8 cellular contexts compared by ENCODE assay signal in genomic region chr10:72224191-72224590, GRCh38. TPM values are rescaled to one million over a fixed set of nuclear protein-coding genes. Genes with fewer than 3 reads are reported as not detected.
DNase-seq lines count a peak whose midpoint lies in the region; ATAC-seq and TF ChIP-seq lines count a peak whose summit lies in the region.
"Not testable (repeated sequence)": the region's sequence is repeated elsewhere in the genome, so short reads cannot be mapped to it uniquely, and the experiment has no call there.

No MANE protein-coding gene starts in this region.

- TF ChIP-seq CTCF in DND-41 (IDR thresholded peaks at IDR 0.05; ENCODE audit: borderline replicate concordance, extremely low read depth, low read length, poor library complexity, severe bottlenecking); liver (IDR thresholded peaks at IDR 0.05; ENCODE audit: low read depth, low read length, missing input control); neural progenitor cell (IDR thresholded peaks at IDR 0.05); upper lobe of right lung (IDR thresholded peaks at IDR 0.05): not testable (repeated sequence)

- H4K20me1 ChIP-seq in DND-41 (ENCODE audit: insufficient read depth, low read length) = not testable (repeated sequence)
- H4K20me1 ChIP-seq in neural progenitor cell (ENCODE audit: low read depth) = peaks cover 29% of the 10 kb centered on the region

- intact Hi-C loops in activated CD4-positive, alpha-beta T cell treated with anti-CD3 and anti-CD28 coated beads for 36 hours (cut with DNase I, micrococcal nuclease) = loop anchor here (5.0 to 10.0 kb wide), 2 partner anchors 89 to 92 kb away; no protein-coding TSS in a partner anchor
- intact Hi-C loops in upper lobe of right lung (cut with DNase I) = loop anchor here (10.0 kb wide), 1 partner anchor 101 kb away; no protein-coding TSS in a partner anchor

- not testable (repeated sequence) for H3K27me3 Mint-ChIP-seq in activated CD4-positive, alpha-beta T cell treated with anti-CD3 and anti-CD28 coated beads for 36 hours; activated naive CD4-positive, alpha-beta T cell treated with anti-CD3 and anti-CD28 coated beads, Interleukin-2, amount 50 U/mL, for 24 hours; neural progenitor cell (ENCODE audit: insufficient read depth, low read depth); stimulated activated memory B cell treated with anti-CD40 and anti-IgM and Interleukin-4, amounts not matched to agents 10 μg/mL and 1 μg/mL and 100 μg/mL, for 72 hours

- DNase-seq in DND-41; activated CD4-positive, alpha-beta T cell treated with anti-CD3 and anti-CD28 coated beads for 36 hours; caudate nucleus (lab: John Stamatoyannopoulos, UW); neural progenitor cell (ENCODE audit: low spot score); upper lobe of right lung: not testable (repeated sequence)

- POLR2A ChIA-PET in activated CD4-positive, alpha-beta T cell treated with anti-CD3 and anti-CD28 coated beads for 36 hours (lab: Charles Lee) = interaction anchor here (0.9 to 1.2 kb wide), 2 partner anchors 37 to 102 kb away, joined by 4 read pairs; no protein-coding TSS in a partner anchor

- H3F3A ChIP-seq in neural progenitor cell (ENCODE audit: low read depth) = peaks cover 26% of the 10 kb centered on the region

- not testable (repeated sequence) for ATAC-seq in DND-41 (ENCODE audit: insufficient read depth, low read depth); activated CD4-positive, alpha-beta T cell treated with anti-CD3 and anti-CD28 coated beads for 36 hours; stimulated activated memory B cell treated with anti-CD40 and anti-IgM and Interleukin-4, amounts not matched to agents 10 μg/mL and 1 μg/mL and 100 μg/mL, for 72 hours; upper lobe of right lung

- H3K9ac ChIP-seq in DND-41 (ENCODE audit: low read depth, low read length); liver (ENCODE audit: low read depth in 1 of 2, low read length in 2 of 2); neural progenitor cell: not testable (repeated sequence)

- H3K79me2 ChIP-seq in DND-41 (ENCODE audit: insufficient read depth, low read length) = peaks cover 81% of the 10 kb centered on the region
- H3K79me2 ChIP-seq in neural progenitor cell (ENCODE audit: low read depth) = peaks cover 86% of the 10 kb centered on the region

- not testable (repeated sequence) for TF ChIP-seq RAD21 in liver (IDR thresholded peaks at IDR 0.05)

- H3K27ac ChIP-seq in DND-41 (ENCODE audit: low read length) = peak overlapping the region; percentile 51; the same call in 1 of the 2 replicates
- H3K27ac ChIP-seq in caudate nucleus (ENCODE audit: low read depth, low read length) = peak overlapping the region; percentile 39
- H3K27ac ChIP-seq in liver (ENCODE audit: low read depth in 1 of 2, low read length in 2 of 2) = peak overlapping the region; percentile 33 to 64
- H3K27ac ChIP-seq in neural progenitor cell = not testable (repeated sequence)
- peak overlapping the region; percentile 78 for H3K27ac ChIP-seq in upper lobe of right lung

- not testable (repeated sequence) for H3K4me1 ChIP-seq in DND-41 (ENCODE audit: insufficient read depth, low read length); neural progenitor cell
- H3K4me1 ChIP-seq in liver (ENCODE audit: control insufficient read depth in 4 of 4, insufficient read depth in 4 of 4, low read length in 3 of 4) (peaks cover 2 to 23% (median 14%) of the 10 kb centered on the region in 4 donors), upper lobe of right lung (peaks cover 27% of the 10 kb centered on the region)

- H3K9me3 Mint-ChIP-seq in activated CD4-positive, alpha-beta T cell treated with anti-CD3 and anti-CD28 coated beads for 36 hours (ENCODE audit: low read depth); activated naive CD4-positive, alpha-beta T cell treated with anti-CD3 and anti-CD28 coated beads, Interleukin-2, amount 50 U/mL, for 24 hours; neural progenitor cell; stimulated activated memory B cell treated with anti-CD40 and anti-IgM and Interleukin-4, amounts not matched to agents 10 μg/mL and 1 μg/mL and 100 μg/mL, for 72 hours: not testable (repeated sequence)

- not testable (repeated sequence) for H3K27me3 ChIP-seq in DND-41 (ENCODE audit: insufficient read depth, low read length, poor library complexity); liver (ENCODE audit: control insufficient read depth in 4 of 4, insufficient read depth in 4 of 4, low read length in 3 of 4); neural progenitor cell; upper lobe of right lung

- H3K4me1 Mint-ChIP-seq in activated CD4-positive, alpha-beta T cell treated with anti-CD3 and anti-CD28 coated beads for 36 hours = peaks cover 53% of the 10 kb centered on the region
- peaks cover 56% of the 10 kb centered on the region for H3K4me1 Mint-ChIP-seq in activated naive CD4-positive, alpha-beta T cell treated with anti-CD3 and anti-CD28 coated beads, Interleukin-2, amount 50 U/mL, for 24 hours
- H3K4me1 Mint-ChIP-seq in neural progenitor cell = peaks cover 24% of the 10 kb centered on the region
- H3K4me1 Mint-ChIP-seq in stimulated activated memory B cell treated with anti-CD40 and anti-IgM and Interleukin-4, amounts not matched to agents 10 μg/mL and 1 μg/mL and 100 μg/mL, for 72 hours = peaks cover 55% of the 10 kb centered on the region

- WGBS in liver = 96% methylated on average over 6 of the region's 6 CpGs

- CTCF ChIA-PET in activated CD4-positive, alpha-beta T cell treated with anti-CD3 and anti-CD28 coated beads for 36 hours (lab: Charles Lee) = interaction anchor here (0.7 to 3.2 kb wide), 28 partner anchors 9 to 176 kb away, joined by 3 to 16 read pairs (median 4); partner anchors contain the start of gene SPOCK2

- H3K27ac Mint-ChIP-seq in activated CD4-positive, alpha-beta T cell treated with anti-CD3 and anti-CD28 coated beads for 36 hours = peak overlapping the region; percentile 92
- H3K27ac Mint-ChIP-seq in activated naive CD4-positive, alpha-beta T cell treated with anti-CD3 and anti-CD28 coated beads, Interleukin-2, amount 50 U/mL, for 24 hours = peak overlapping the region; percentile 86
- peak overlapping the region; percentile 65 for H3K27ac Mint-ChIP-seq in neural progenitor cell
- H3K27ac Mint-ChIP-seq in stimulated activated memory B cell treated with anti-CD40 and anti-IgM and Interleukin-4, amounts not matched to agents 10 μg/mL and 1 μg/mL and 100 μg/mL, for 72 hours = peak overlapping the region; percentile 67

- not testable (repeated sequence) for H2AFZ ChIP-seq in DND-41 (ENCODE audit: low read depth, low read length); neural progenitor cell (replicated peaks)

- H3K4me2 ChIP-seq in DND-41 (ENCODE audit: insufficient read depth, low read length); neural progenitor cell: not testable (repeated sequence)

- peaks cover 57% of the 10 kb centered on the region for H3K36me3 ChIP-seq in DND-41 (ENCODE audit: insufficient read depth, low read length)
- H3K36me3 ChIP-seq in liver (ENCODE audit: control insufficient read depth in 4 of 4, insufficient read depth in 3 of 4, low read depth in 1 of 4, low read length in 3 of 4) = peaks cover 2 to 11% (median 3%) of the 10 kb centered on the region in 4 donors
- not testable (repeated sequence) for H3K36me3 ChIP-seq in neural progenitor cell
- peaks cover 59% of the 10 kb centered on the region for H3K36me3 ChIP-seq in upper lobe of right lung

- not testable (repeated sequence) for H3K4me3 ChIP-seq in DND-41 (ENCODE audit: low read depth in 1 of 2, low read length in 2 of 2); liver (ENCODE audit: low read depth in 1 of 3, low read length in 3 of 3); neural progenitor cell; upper lobe of right lung

- H3K4me3 Mint-ChIP-seq in activated CD4-positive, alpha-beta T cell treated with anti-CD3 and anti-CD28 coated beads for 36 hours = peak overlapping the region; percentile 52
- not testable (repeated sequence) for H3K4me3 Mint-ChIP-seq in activated naive CD4-positive, alpha-beta T cell treated with anti-CD3 and anti-CD28 coated beads, Interleukin-2, amount 50 U/mL, for 24 hours; neural progenitor cell; stimulated activated memory B cell treated with anti-CD40 and anti-IgM and Interleukin-4, amounts not matched to agents 10 μg/mL and 1 μg/mL and 100 μg/mL, for 72 hours

- not testable (repeated sequence) for H3K9me3 ChIP-seq in DND-41 (ENCODE audit: insufficient read depth, low read length, severe bottlenecking); liver (ENCODE audit: control insufficient read depth in 4 of 4, low read length in 3 of 4); neural progenitor cell (ENCODE audit: low read depth); upper lobe of right lung

- H3K36me3 Mint-ChIP-seq in activated CD4-positive, alpha-beta T cell treated with anti-CD3 and anti-CD28 coated beads for 36 hours (ENCODE audit: low read depth) = peaks cover 45% of the 10 kb centered on the region
- H3K36me3 Mint-ChIP-seq in activated naive CD4-positive, alpha-beta T cell treated with anti-CD3 and anti-CD28 coated beads, Interleukin-2, amount 50 U/mL, for 24 hours; neural progenitor cell: not testable (repeated sequence)
- peaks cover 15% of the 10 kb centered on the region for H3K36me3 Mint-ChIP-seq in stimulated activated memory B cell treated with anti-CD40 and anti-IgM and Interleukin-4, amounts not matched to agents 10 μg/mL and 1 μg/mL and 100 μg/mL, for 72 hours

RNA-seq across cellular contexts. Expression of gene ASCC1, which starts 8.1 kb away (rescaled TPM):
- total RNA-seq in activated CD4-positive, alpha-beta T cell treated with anti-CD3 and anti-CD28 coated beads for 36 hours = 10 to 100 TPM; 67.8 to 68.9 TPM
- total RNA-seq in liver (10 to 100 TPM in 1 of 2 donors, 1 to 10 TPM in 1; 6.9 to 11.0 TPM), neural progenitor cell (ENCODE audit: low replicate concordance) (41.8 and 49.5 TPM in 2 replicates), upper lobe of right lung (27.4 TPM)
- 10 to 100 TPM in 1 of 2 donors, 1 to 10 TPM in 1; 9.5 to 13.9 TPM for polyA plus RNA-seq in liver

RNA-seq across cellular contexts. Expression of gene ANAPC16, which starts 8.4 kb away (rescaled TPM):
- total RNA-seq in activated CD4-positive, alpha-beta T cell treated with anti-CD3 and anti-CD28 coated beads for 36 hours = 100 to 1,000 TPM in 1 of 2 experiments, 10 to 100 TPM in 1; 90.2 to 123 TPM
- total RNA-seq in liver = 10 to 100 TPM; 36.8 to 49.8 TPM
- polyA plus RNA-seq in liver = 10 to 100 TPM; 61.3 to 96.3 TPM
- 130 and 217 TPM in 2 replicates for total RNA-seq in neural progenitor cell (ENCODE audit: low replicate concordance)
- 118 TPM for total RNA-seq in upper lobe of right lung

RNA-seq across cellular contexts. Expression of gene DDIT4, which starts 49.5 kb away (rescaled TPM):
- 1,000 to 10,000 TPM in 1 of 2 experiments, 100 to 1,000 TPM in 1; 750 to 1,039 TPM for total RNA-seq in activated CD4-positive, alpha-beta T cell treated with anti-CD3 and anti-CD28 coated beads for 36 hours
- total RNA-seq in liver (10 to 100 TPM; 18.4 to 39.9 TPM), neural progenitor cell (ENCODE audit: low replicate concordance) (257 and 436 TPM in 2 replicates), upper lobe of right lung (200 TPM)
- polyA plus RNA-seq in liver = 10 to 100 TPM; 47.4 to 69.0 TPM
